Comparison of ENCODE assay signal across 30 cellular contexts in the genomic region with DNA sequence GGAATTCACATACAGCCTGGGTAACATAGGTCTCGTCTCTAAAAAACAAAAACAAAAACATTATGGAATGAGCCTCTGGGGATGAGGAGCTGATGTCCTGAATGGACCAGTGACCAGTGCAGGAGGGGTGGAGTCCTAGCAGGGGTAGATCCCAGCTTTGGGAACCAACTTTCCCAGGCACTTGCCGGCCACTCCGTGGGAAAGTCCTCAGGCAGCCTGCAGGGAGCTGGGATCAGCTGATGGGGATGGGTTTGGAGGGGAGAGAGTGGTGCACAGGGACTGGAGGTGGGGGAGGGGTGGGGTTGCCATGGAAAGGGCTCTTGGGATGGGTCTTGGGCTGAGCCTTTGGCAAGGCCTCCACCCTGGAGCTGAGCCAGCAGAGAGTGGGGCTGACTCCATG. TPM values are rescaled to one million over a fixed set of nuclear protein-coding genes. Genes with fewer than 3 reads are reported as not detected.
DNase-seq lines count a peak whose midpoint lies in the region; ATAC-seq, FAIRE-seq and TF ChIP-seq lines count a peak whose summit lies in the region.
"Had no signal": no experiment of that assay in that cellular context is flagged by ENCODE, and none has a peak within 500 bp of the region (broad histone marks: within the 10 kb centered on the region; RNA-seq: fewer than 3 reads in every experiment).

No MANE protein-coding gene starts in this region.

- H3K4me1 ChIP-seq in heart left ventricle: peaks cover 9 to 56% (median 24%) of the 10 kb centered on the region in 12 donors
- peaks cover 19 to 25% of the 10 kb centered on the region in 2 donors for H3K4me1 ChIP-seq in kidney (ENCODE audit: control insufficient read depth in 1 of 2, insufficient read depth in 1 of 2, low read depth in 1 of 2, low read length in 2 of 2)
- peaks cover 0 to 97% (median 46%) of the 10 kb centered on the region in 4 donors for H3K4me1 ChIP-seq in tibial nerve
- H3K4me1 ChIP-seq: ascending aorta had no signal

- TF ChIP-seq EP300 in tibial nerve (IDR thresholded peaks at IDR 0.05): no peak

- peak overlapping the region; percentile 47 for H3K4me3 Mint-ChIP-seq in type B pancreatic cell
- H3K4me3 Mint-ChIP-seq: activated naive CD8-positive, alpha-beta T cell treated with anti-CD3 and anti-CD28 coated beads, Interleukin-2, amount 10 ng/mL, durations not matched to agents 7 days and 5 days; activated T-cell treated with anti-CD3 and anti-CD28 coated beads, Interleukin-2, amount 50 U/mL, for 24 hours; CD8-positive, alpha-beta T cell; naive thymus-derived CD8-positive, alpha-beta T cell; stimulated activated effector memory CD8-positive, alpha-beta T cell treated with anti-CD3 and anti-CD28 coated beads, Interleukin-12 subunit alpha, Interleukin-12 subunit beta, amount 100 ng/mL, for 72 hours had no signal

- H3K9me3 ChIP-seq in heart left ventricle: no peaks in the 10 kb centered on the region
- no peaks in the 10 kb centered on the region for H3K9me3 ChIP-seq in kidney (ENCODE audit: control insufficient read depth in 1 of 2, low read length in 2 of 2)
- H3K9me3 ChIP-seq in tibial nerve: no peaks in the 10 kb centered on the region
- H3K9me3 ChIP-seq: ascending aorta, esophagus muscularis mucosa, SJSA1 had no signal

- 69 to 77% (median 73%) methylated on average over 3 of the region's 3 CpGs for WGBS in heart left ventricle, 4 donors
- 39% methylated on average over 2 to 3 of the region's 3 CpGs for WGBS in tibial nerve, 2 donors

- FAIRE-seq in kidney (lab: Jason Lieb, UNC): no peak
- FAIRE-seq: endometrium, GM12878 had no signal

- no peak for TF ChIP-seq POLR2A in heart left ventricle (IDR thresholded peaks at IDR 0.05)
- no peak for TF ChIP-seq POLR2A in tibial nerve (IDR thresholded peaks at IDR 0.05)

- H3K27ac Mint-ChIP-seq in type B pancreatic cell: peak overlapping the region; percentile 34
- H3K27ac Mint-ChIP-seq: activated naive CD8-positive, alpha-beta T cell treated with anti-CD3 and anti-CD28 coated beads, Interleukin-2, amount 10 ng/mL, durations not matched to agents 7 days and 5 days; activated T-cell treated with anti-CD3 and anti-CD28 coated beads, Interleukin-2, amount 50 U/mL, for 24 hours; CD8-positive, alpha-beta T cell; stimulated activated effector memory CD8-positive, alpha-beta T cell treated with anti-CD3 and anti-CD28 coated beads, Interleukin-12 subunit alpha, Interleukin-12 subunit beta, amount 100 ng/mL, for 72 hours had no signal

- no peak overlapping the region for H3K9ac ChIP-seq in kidney (ENCODE audit: low read length in 2 of 2)

- no peak for TF ChIP-seq CTCF in heart left ventricle (IDR thresholded peaks at IDR 0.05)
- TF ChIP-seq CTCF in kidney (IDR thresholded peaks at IDR 0.05; ENCODE audit: borderline replicate concordance, extremely low read depth, insufficient read depth): no peak
- TF ChIP-seq CTCF in type B pancreatic cell (conservative IDR thresholded peaks at IDR 0.05): no peak
- no peak for TF ChIP-seq CTCF in tibial nerve (IDR thresholded peaks at IDR 0.05)

- H3K4me3 ChIP-seq in heart left ventricle (no peak overlapping the region), kidney (ENCODE audit: low read length in 2 of 2) (no peak overlapping the region), tibial nerve (no peak overlapping the region)
- H3K4me3 ChIP-seq: ascending aorta, cardiac muscle cell, esophagus muscularis mucosa, GM12878, SJSA1 had no signal

- no peaks in the 10 kb centered on the region for H3K27me3 Mint-ChIP-seq in type B pancreatic cell
- H3K27me3 Mint-ChIP-seq: activated naive CD8-positive, alpha-beta T cell treated with anti-CD3 and anti-CD28 coated beads, Interleukin-2, amount 10 ng/mL, durations not matched to agents 7 days and 5 days; activated T-cell treated with anti-CD3 and anti-CD28 coated beads, Interleukin-2, amount 50 U/mL, for 24 hours; naive thymus-derived CD8-positive, alpha-beta T cell had no signal

- intact Hi-C loops in heart left ventricle (cut with DNase I) (no loop called here), Right ventricle myocardium inferior (cut with DNase I) (no loop called here), kidney (cut with DNase I) (no loop called here)

- DNase-seq in heart left ventricle: peak in 4 of 5 donors; percentile 47 to 56 (median 54)
- DNase-seq in Right ventricle myocardium inferior (ENCODE audit: missing footprints): no peak
- DNase-seq in kidney: peak; percentile 63
- DNase-seq in type B pancreatic cell (ENCODE audit: extremely low spot score, unreplicated experiment): no peak
- DNase-seq in tibial nerve (ENCODE audit: low spot score in 2 of 2): no peak
- DNase-seq: activated CD4-positive, alpha-beta T cell treated with anti-CD3 and anti-CD28 coated beads, Interleukin-2, amount 50 U/mL, for 1 hour; activated effector memory CD4-positive, alpha-beta T cell treated with anti-CD3 and anti-CD28 coated beads, Interleukin-2, amount 50 U/mL, for 16 hours; activated naive CD8-positive, alpha-beta T cell treated with anti-CD3 and anti-CD28 coated beads, Interleukin-2, amount 10 ng/mL, durations not matched to agents 7 days and 5 days; activated T-cell treated with anti-CD3 and anti-CD28 coated beads, Interleukin-2, amount 50 U/mL, for 24 hours; cortex of kidney; EL; foreskin fibroblast; H9; naive thymus-derived CD8-positive, alpha-beta T cell; NCI-H1092; NCI-H187; NCI-H226; NCI-H526 treated with DMSO at 0.1 percent for 48 hours; T1000 had no signal

- H3K27ac ChIP-seq in heart left ventricle (peak overlapping the region in 8 of 12 donors; percentile 1 to 73 (median 31)), angular gyrus (ENCODE audit: low read depth, low read length) (peak overlapping the region; percentile 68), kidney (ENCODE audit: low read depth in 2 of 2, low read length in 2 of 2) (no peak overlapping the region), tibial nerve (peak overlapping the region in 2 of 4 donors; percentile 95)
- H3K27ac ChIP-seq: ascending aorta, cardiac muscle cell had no signal

- H3K27me3 ChIP-seq in heart left ventricle (no peaks in the 10 kb centered on the region), tibial nerve (no peaks in the 10 kb centered on the region)
- H3K27me3 ChIP-seq: ascending aorta, cardiac muscle cell, esophagus muscularis mucosa, SJSA1 had no signal

- ATAC-seq in heart left ventricle (peak in 1 of 4 donors; percentile 38), Right ventricle myocardium inferior (no peak), GM18520 (IDR thresholded peaks at IDR 0.05; ENCODE audit: unreplicated experiment) (no peak)
- ATAC-seq: CD8-positive, alpha-beta T cell; GM12878; naive thymus-derived CD8-positive, alpha-beta T cell; stimulated activated effector memory CD8-positive, alpha-beta T cell treated with anti-CD3 and anti-CD28 coated beads, Interleukin-12 subunit alpha, Interleukin-12 subunit beta, amount 100 ng/mL, for 72 hours had no signal

- peaks cover 35% of the 10 kb centered on the region for H3K4me1 Mint-ChIP-seq in type B pancreatic cell (ENCODE audit: unreplicated experiment)

- no peaks in the 10 kb centered on the region for H3K36me3 ChIP-seq in heart left ventricle
- H3K36me3 ChIP-seq in kidney (ENCODE audit: control insufficient read depth in 1 of 2, insufficient read depth in 2 of 2, low read length in 2 of 2): peaks cover 0 to 2% of the 10 kb centered on the region in 2 donors
- peaks cover 0 to 9% (median 6%) of the 10 kb centered on the region in 3 donors for H3K36me3 ChIP-seq in tibial nerve
- H3K36me3 ChIP-seq: ascending aorta, cardiac muscle cell, esophagus muscularis mucosa, SJSA1 had no signal

- no peaks in the 10 kb centered on the region for H3K36me3 Mint-ChIP-seq in type B pancreatic cell
- H3K36me3 Mint-ChIP-seq: activated naive CD8-positive, alpha-beta T cell treated with anti-CD3 and anti-CD28 coated beads, Interleukin-2, amount 10 ng/mL, durations not matched to agents 7 days and 5 days; CD8-positive, alpha-beta T cell; naive thymus-derived CD8-positive, alpha-beta T cell; stimulated activated effector memory CD8-positive, alpha-beta T cell treated with anti-CD3 and anti-CD28 coated beads, Interleukin-12 subunit alpha, Interleukin-12 subunit beta, amount 100 ng/mL, for 72 hours had no signal

- no peaks in the 10 kb centered on the region for H3K9me3 Mint-ChIP-seq in type B pancreatic cell
- H3K9me3 Mint-ChIP-seq: activated naive CD8-positive, alpha-beta T cell treated with anti-CD3 and anti-CD28 coated beads, Interleukin-2, amount 10 ng/mL, durations not matched to agents 7 days and 5 days; activated T-cell treated with anti-CD3 and anti-CD28 coated beads, Interleukin-2, amount 50 U/mL, for 24 hours; CD8-positive, alpha-beta T cell; H9; naive thymus-derived CD8-positive, alpha-beta T cell; stimulated activated effector memory CD8-positive, alpha-beta T cell treated with anti-CD3 and anti-CD28 coated beads, Interleukin-12 subunit alpha, Interleukin-12 subunit beta, amount 100 ng/mL, for 72 hours had no signal

RNA-seq across cellular contexts. Expression of a gene that starts 19.1 kb away (rescaled TPM):
- total RNA-seq in heart left ventricle (1 to 10 TPM; 3.4 to 9.9 (median 4.7) TPM), Right ventricle myocardium inferior (5.9 TPM), kidney (5.4 TPM), type B pancreatic cell (ENCODE audit: low replicate concordance) (47.0 and 115 TPM in 2 replicates), tibial nerve (10 to 100 TPM; 26.2 to 32.7 (median 32.2) TPM)
- polyA plus RNA-seq in heart left ventricle (1 to 10 TPM; 2.2 to 2.6 TPM), kidney (ENCODE audit: insufficient read depth, low read depth, low replicate concordance) (2.7 TPM)
- total RNA-seq: lung microvascular endothelial cell had no signal

RNA-seq across cellular contexts. Expression of a gene that starts 26.2 kb away (rescaled TPM):
- 10 to 100 TPM; 15.4 to 25.2 (median 18.7) TPM for total RNA-seq in heart left ventricle
- 10 to 100 TPM in 1 of 2 donors, 1 to 10 TPM in 1; 6.5 to 22.3 TPM for polyA plus RNA-seq in heart left ventricle
- 17.3 TPM for total RNA-seq in Right ventricle myocardium inferior
- total RNA-seq in kidney: 27.9 TPM
- polyA plus RNA-seq in kidney (ENCODE audit: insufficient read depth, low read depth, low replicate concordance): 13.0 TPM
- total RNA-seq in type B pancreatic cell (ENCODE audit: low replicate concordance): 35.0 and 35.5 TPM in 2 replicates
- total RNA-seq in tibial nerve: 10 to 100 TPM; 18.0 to 38.2 (median 26.9) TPM

RNA-seq across cellular contexts. Expression of a gene that starts 44.5 kb away (rescaled TPM):
- total RNA-seq in heart left ventricle: 100 to 1,000 TPM; 117 to 322 (median 168) TPM
- polyA plus RNA-seq in heart left ventricle: 100 to 1,000 TPM; 378 to 458 TPM
- total RNA-seq in Right ventricle myocardium inferior: 204 TPM
- 261 TPM for total RNA-seq in kidney
- polyA plus RNA-seq in kidney (ENCODE audit: insufficient read depth, low read depth, low replicate concordance): 293 TPM
- 315 and 398 TPM in 2 replicates for total RNA-seq in type B pancreatic cell (ENCODE audit: low replicate concordance)
- total RNA-seq in tibial nerve: 100 to 1,000 TPM; 347 to 405 (median 390) TPM

RNA-seq across cellular contexts. Expression of a gene that starts 56.6 kb away (rescaled TPM):
- total RNA-seq in heart left ventricle (100 to 1,000 TPM in 2 of 9 donors, 10 to 100 TPM in 7; 33.2 to 108 (median 44.5) TPM), Right ventricle myocardium inferior (61.9 TPM), kidney (51.8 TPM), type B pancreatic cell (ENCODE audit: low replicate concordance) (52.3 and 59.1 TPM in 2 replicates), tibial nerve (100 to 1,000 TPM; 178 to 206 (median 197) TPM)
- polyA plus RNA-seq in heart left ventricle (100 to 1,000 TPM; 154 to 220 TPM), kidney (ENCODE audit: insufficient read depth, low read depth, low replicate concordance) (180 TPM)

Comparison
In these comparisons a context has a peak if more than half of its experiments do, and no peak if none do; other contexts are left out.
1. DNase-seq: peak in heart left ventricle (4 of 5) and kidney (single experiment); none in Right ventricle myocardium inferior (single experiment), type B pancreatic cell (single experiment) and tibial nerve (0 of 2).
2. H3K27ac ChIP-seq: peak in heart left ventricle (8 of 12) and angular gyrus (single experiment); none in kidney (0 of 2).